ENCODE assay signal across 2 cellular contexts in genomic region chr10:15379043-15379442, GRCh38.
TF ChIP-seq lines count a peak whose summit lies in the region.

No MANE protein-coding gene starts in this region.

TF ChIP-seq in A549, 52 proteins besides CTCF, POLR2A, EP300 and RAD21 (continued from another document):
- TF ChIP-seq ESRRA (IDR thresholded peaks at IDR 0.05; ENCODE audit: borderline replicate concordance, low read length) (no peak), MAZ (IDR thresholded peaks at IDR 0.05; ENCODE audit: borderline replicate concordance, low read depth, low read length) (no peak), NFE2L2 (conservative IDR thresholded peaks at IDR 0.05; ENCODE audit: low read length) (no peak), EHMT2 (IDR thresholded peaks at IDR 0.05; ENCODE audit: low read depth) (no peak), ZFP36 (IDR thresholded peaks at IDR 0.05; ENCODE audit: borderline replicate concordance, partially characterized antibody) (no peak), PBX3 (IDR thresholded peaks at IDR 0.05) (no peak), SREBF2 (IDR thresholded peaks at IDR 0.05) (no peak), NR3C1 (IDR thresholded peaks at IDR 0.05) (no peak), FOSB (CRISPR knock-in tag; IDR thresholded peaks at IDR 0.05) (no peak), HEYL (CRISPR knock-in tag; IDR thresholded peaks at IDR 0.05) (no peak), HOXA7 (CRISPR knock-in tag; IDR thresholded peaks at IDR 0.05) (no peak), POLR2AphosphoS2 (conservative IDR thresholded peaks at IDR 0.05; ENCODE audit: low read length) (no peak), NPAS2 (CRISPR knock-in tag; IDR thresholded peaks at IDR 0.05; ENCODE audit: borderline replicate concordance) (no peak), HMGXB4 (CRISPR knock-in tag; IDR thresholded peaks at IDR 0.05; ENCODE audit: borderline replicate concordance) (no peak), KDM5A (IDR thresholded peaks at IDR 0.05) (no peak), SMC3 (IDR thresholded peaks at IDR 0.05) (no peak)

TF ChIP-seq in WTC11, 78 proteins besides CTCF, POLR2A, EP300 and RAD21 (continued from another document):
- no peak for TF ChIP-seq AR (CRISPR knock-in tag; IDR thresholded peaks at IDR 0.05)
- TF ChIP-seq EMX1 (CRISPR knock-in tag; IDR thresholded peaks at IDR 0.05) = no peak
- TF ChIP-seq STAT6 (CRISPR knock-in tag; conservative IDR thresholded peaks at IDR 0.05; ENCODE audit: low read depth) = no peak
